ENCODE assay signal across 1 cellular context in genomic region chr16:87295259-87295658, GRCh38.
TF ChIP-seq lines count a peak whose summit lies in the region.

No MANE protein-coding gene starts in this region.

TF ChIP-seq in HEK293, 187 proteins besides CTCF, POLR2A, EP300 and RAD21 (continued from another document):
- TF ChIP-seq, protein P1, sequence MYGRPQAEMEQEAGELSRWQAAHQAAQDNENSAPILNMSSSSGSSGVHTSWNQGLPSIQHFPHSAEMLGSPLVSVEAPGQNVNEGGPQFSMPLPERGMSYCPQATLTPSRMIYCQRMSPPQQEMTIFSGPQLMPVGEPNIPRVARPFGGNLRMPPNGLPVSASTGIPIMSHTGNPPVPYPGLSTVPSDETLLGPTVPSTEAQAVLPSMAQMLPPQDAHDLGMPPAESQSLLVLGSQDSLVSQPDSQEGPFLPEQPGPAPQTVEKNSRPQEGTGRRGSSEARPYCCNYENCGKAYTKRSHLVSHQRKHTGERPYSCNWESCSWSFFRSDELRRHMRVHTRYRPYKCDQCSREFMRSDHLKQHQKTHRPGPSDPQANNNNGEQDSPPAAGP (tag by site-specific recombination; IDR thresholded peaks at IDR 0.05): no peak
- TF ChIP-seq, protein P2, sequence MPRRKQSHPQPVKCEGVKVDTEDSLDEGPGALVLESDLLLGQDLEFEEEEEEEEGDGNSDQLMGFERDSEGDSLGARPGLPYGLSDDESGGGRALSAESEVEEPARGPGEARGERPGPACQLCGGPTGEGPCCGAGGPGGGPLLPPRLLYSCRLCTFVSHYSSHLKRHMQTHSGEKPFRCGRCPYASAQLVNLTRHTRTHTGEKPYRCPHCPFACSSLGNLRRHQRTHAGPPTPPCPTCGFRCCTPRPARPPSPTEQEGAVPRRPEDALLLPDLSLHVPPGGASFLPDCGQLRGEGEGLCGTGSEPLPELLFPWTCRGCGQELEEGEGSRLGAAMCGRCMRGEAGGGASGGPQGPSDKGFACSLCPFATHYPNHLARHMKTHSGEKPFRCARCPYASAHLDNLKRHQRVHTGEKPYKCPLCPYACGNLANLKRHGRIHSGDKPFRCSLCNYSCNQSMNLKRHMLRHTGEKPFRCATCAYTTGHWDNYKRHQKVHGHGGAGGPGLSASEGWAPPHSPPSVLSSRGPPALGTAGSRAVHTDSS (tag by site-specific recombination; IDR thresholded peaks at IDR 0.05): 0 out of 2 replicates have a peak, but pooled peaks have one; percentile 19
- no peak for TF ChIP-seq ZBTB1 (tag by site-specific recombination; IDR thresholded peaks at IDR 0.05)
